Comparison of ENCODE assay signal across 11 cellular contexts in the genomic region with DNA sequence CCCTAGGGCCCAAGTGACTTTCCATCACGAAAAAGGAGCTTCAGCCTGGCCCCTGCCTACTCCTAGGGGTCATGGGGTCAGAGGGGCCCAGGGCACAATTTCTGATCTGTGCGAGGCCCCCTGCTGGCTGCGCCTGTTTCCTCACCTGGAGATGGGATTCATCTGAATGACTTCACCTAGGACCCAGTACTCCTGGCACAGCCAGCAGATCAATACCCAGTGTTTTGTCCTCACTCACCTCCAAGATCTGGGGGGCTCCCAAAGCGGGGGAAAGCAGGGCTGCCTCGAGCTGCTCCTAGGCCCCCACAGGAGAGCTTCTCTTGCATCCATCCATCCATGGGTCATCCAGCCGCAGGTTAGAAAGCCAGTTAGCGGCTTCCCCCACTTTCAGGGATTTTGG. TPM values are rescaled to one million over a fixed set of nuclear protein-coding genes. Genes with fewer than 3 reads are reported as not detected.
DNase-seq lines count a peak whose midpoint lies in the region; TF ChIP-seq lines count a peak whose summit lies in the region.
"Had no signal": no experiment of that assay in that cellular context is flagged by ENCODE, and none has a peak within 500 bp of the region (broad histone marks: within the 10 kb centered on the region; RNA-seq: fewer than 3 reads in every experiment).

No MANE protein-coding gene starts in this region.

- no peak overlapping the region for H3K27ac Mint-ChIP-seq in activated CD4-positive, alpha-beta T cell treated with anti-CD3 and anti-CD28 coated beads, Interleukin-2, amount 10 ng/mL, durations not matched to agents 24 days and 14 days
- H3K27ac Mint-ChIP-seq: dendritic cell treated with granulocyte-macrophage colony-stimulating factor and Interleukin-4, amounts not matched to agents 40 ng/mL and 50 ng/mL, for 4 days had no signal

- no peaks in the 10 kb centered on the region for H3K9me3 ChIP-seq in spleen
- H3K9me3 ChIP-seq in transverse colon, result no peaks in the 10 kb centered on the region

- peaks cover 3% of the 10 kb centered on the region for H3K27me3 ChIP-seq in brain microvascular endothelial cell (replicated peaks)
- H3K27me3 ChIP-seq in spleen (replicated peaks in 1 of 7), result peaks cover 0 to 43% (median 0%) of the 10 kb centered on the region in 7 donors
- H3K27me3 ChIP-seq in transverse colon, result peaks cover 20% of the 10 kb centered on the region

- peak; percentile 70 for DNase-seq in activated CD4-positive, alpha-beta T cell treated with anti-CD3 and anti-CD28 coated beads, Interleukin-2, amount 10 ng/mL, durations not matched to agents 24 days and 14 days
- no peak for DNase-seq in activated CD4-positive, alpha-beta T cell treated with anti-CD3 and anti-CD28 coated beads for 1 hour
- DNase-seq in HuH-7 (ENCODE audit: low spot score) (peak; percentile 81), brain microvascular endothelial cell (no peak), spleen (peak; percentile 54), G401 (ENCODE audit: low spot score) (no peak), transverse colon (no peak), T-helper 1 cell (no peak)
- DNase-seq: mesenchymal stem cell had no signal

- TF ChIP-seq POLR2A in spleen (IDR thresholded peaks at IDR 0.05) (no peak), transverse colon (IDR thresholded peaks at IDR 0.05) (no peak)

- whole genome bisulfite sequencing in spleen, 5 donors, result 71 to 92% (median 79%) methylated on average over 6 to 7 of the region's 7 CpGs
- 67% methylated on average over 7 of the region's 7 CpGs; no CpG with 5 or more reads in 1 of the 2 donors for WGBS in transverse colon (ENCODE audit: low coverage in 1 of 2), 2 donors

- no peak overlapping the region for H3K4me3 ChIP-seq in brain microvascular endothelial cell (ENCODE audit: low read depth, low read length)
- H3K4me3 ChIP-seq in spleen, result no peak overlapping the region
- no peak overlapping the region for H3K4me3 ChIP-seq in transverse colon

- H3K36me3 ChIP-seq in brain microvascular endothelial cell (replicated peaks) (no peaks in the 10 kb centered on the region), spleen (no peaks in the 10 kb centered on the region), transverse colon (no peaks in the 10 kb centered on the region)

- peak; percentile 54 for TF ChIP-seq CTCF in brain microvascular endothelial cell (IDR thresholded peaks at IDR 0.05; ENCODE audit: low read depth, low read length, missing control alignments)
- peak in 3 of 11 experiments; percentile 25 to 38 (median 29) for TF ChIP-seq CTCF in spleen (IDR thresholded peaks at IDR 0.05 in 8 of 11, conservative IDR thresholded peaks at IDR 0.05 in 3 of 11)
- peak in 2 of 5 experiments; percentile 23 to 30 for TF ChIP-seq CTCF in transverse colon (IDR thresholded peaks at IDR 0.05)

- intact Hi-C loops in activated CD4-positive, alpha-beta T cell treated with anti-CD3 and anti-CD28 coated beads, Interleukin-2, amount 10 ng/mL, durations not matched to agents 24 days and 14 days (cut with micrococcal nuclease), result no loop called here
- intact Hi-C loops in spleen (cut with DNase I; ENCODE audit: low total_unique reads) (no loop called here), transverse colon (cut with DNase I; ENCODE audit: low total_unique reads) (no loop called here)

- no peaks in the 10 kb centered on the region for H3K9me3 Mint-ChIP-seq in activated CD4-positive, alpha-beta T cell treated with anti-CD3 and anti-CD28 coated beads, Interleukin-2, amount 10 ng/mL, durations not matched to agents 24 days and 14 days
- H3K9me3 Mint-ChIP-seq: dendritic cell treated with granulocyte-macrophage colony-stimulating factor and Interleukin-4, amounts not matched to agents 40 ng/mL and 50 ng/mL, for 4 days had no signal

- H3K27me3 Mint-ChIP-seq in activated CD4-positive, alpha-beta T cell treated with anti-CD3 and anti-CD28 coated beads, Interleukin-2, amount 10 ng/mL, durations not matched to agents 24 days and 14 days, result peaks cover 3% of the 10 kb centered on the region

- in situ Hi-C loops in brain microvascular endothelial cell (cut with HindIII; ENCODE audit: low pct_ligation_motif_present, low sequenced_read_pairs) (no loop called here), G401 (cut with HindIII; ENCODE audit: low sequenced_read_pairs) (loop anchor here (5.0 kb wide), 1 partner anchor 70 kb away; no protein-coding TSS in a partner anchor), transverse colon (cut with MboI; ENCODE audit: low pct_ligation_motif_present in 1 of 4, low pct_unique_long_range_greater_than_20kb in 1 of 4, low sequenced_read_pairs in 3 of 4) (no loop called here)

- no peaks in the 10 kb centered on the region for H3K4me1 ChIP-seq in spleen
- no peaks in the 10 kb centered on the region for H3K4me1 ChIP-seq in transverse colon

- H3K27ac ChIP-seq in brain microvascular endothelial cell (no peak overlapping the region), spleen (no peak overlapping the region), transverse colon (no peak overlapping the region)

- no peaks in the 10 kb centered on the region for H3K4me1 Mint-ChIP-seq in activated CD4-positive, alpha-beta T cell treated with anti-CD3 and anti-CD28 coated beads, Interleukin-2, amount 10 ng/mL, durations not matched to agents 24 days and 14 days

- H3K4me3 Mint-ChIP-seq in activated CD4-positive, alpha-beta T cell treated with anti-CD3 and anti-CD28 coated beads, Interleukin-2, amount 10 ng/mL, durations not matched to agents 24 days and 14 days, result no peak overlapping the region
- H3K4me3 Mint-ChIP-seq: dendritic cell treated with granulocyte-macrophage colony-stimulating factor and Interleukin-4, amounts not matched to agents 40 ng/mL and 50 ng/mL, for 4 days had no signal

- TF ChIP-seq EP300 in transverse colon (IDR thresholded peaks at IDR 0.05; ENCODE audit: low read depth), result no peak

- no peaks in the 10 kb centered on the region for H3K36me3 Mint-ChIP-seq in activated CD4-positive, alpha-beta T cell treated with anti-CD3 and anti-CD28 coated beads, Interleukin-2, amount 10 ng/mL, durations not matched to agents 24 days and 14 days (ENCODE audit: low read depth)

RNA-seq across cellular contexts. Expression of gene CD40, which starts 33.8 kb away (rescaled TPM):
- 2.5 and 2.7 TPM in 2 replicates for total RNA-seq in activated CD4-positive, alpha-beta T cell treated with anti-CD3 and anti-CD28 coated beads, Interleukin-2, amount 10 ng/mL, durations not matched to agents 24 days and 14 days
- total RNA-seq in spleen (10 to 100 TPM; 30.7 to 70.3 (median 44.2) TPM), transverse colon (10 to 100 TPM in 1 of 4 donors, 1 to 10 TPM in 3; 2.5 to 11.6 (median 3.5) TPM)
- polyA plus RNA-seq in spleen, result 100 to 1,000 TPM in 1 of 3 donors, 10 to 100 TPM in 2; 66.1 to 108 (median 68.7) TPM
- total RNA-seq in G401 (2014; rRNA removed; shearing (Covaris generic)), result 0.10 TPM in 1 of 2 replicates, not detected in the other
- total RNA-seq: M059J had no signal

Comparison
In these comparisons a context has a peak if more than half of its experiments do, and no peak if none do; other contexts are left out.
1. DNase-seq: peak in activated CD4-positive, alpha-beta T cell treated with anti-CD3 and anti-CD28 coated beads, Interleukin-2, amount 10 ng/mL, durations not matched to agents 24 days and 14 days (single experiment), HuH-7 (single experiment) and spleen (single experiment); none in activated CD4-positive, alpha-beta T cell treated with anti-CD3 and anti-CD28 coated beads for 1 hour (single experiment), brain microvascular endothelial cell (single experiment), G401 (single experiment), transverse colon (single experiment) and T-helper 1 cell (0 of 5).